In genomic region chr14:62029569-62029924, GRCh38 we compare ENCODE assay signal across 11 cellular contexts.
DNase-seq lines count a peak whose midpoint lies in the region; ATAC-seq and TF ChIP-seq lines count a peak whose summit lies in the region.
"Had no signal": no experiment of that assay in that cellular context is flagged by ENCODE, and none has a peak within 500 bp of the region (broad histone marks: within the 10 kb centered on the region; RNA-seq: fewer than 3 reads in every experiment).

No MANE protein-coding gene starts in this region.

- ATAC-seq in GM19452 (IDR thresholded peaks at IDR 0.05; ENCODE audit: unreplicated experiment), result peak; percentile 54
- peak; percentile 70 for ATAC-seq in HG02798 (IDR thresholded peaks at IDR 0.05; ENCODE audit: poor library complexity, unreplicated experiment)
- peak; percentile 59 for ATAC-seq in HG03565 (IDR thresholded peaks at IDR 0.05; ENCODE audit: unreplicated experiment)
- no peak for ATAC-seq in gastrocnemius medialis

- peak; percentile 12 for DNase-seq in GM12865 (ENCODE audit: low read depth)
- no peak for DNase-seq in GOT3 (lab: John Stamatoyannopoulos, UW)
- no peak for DNase-seq in iPS-NIHi7 (ENCODE audit: extremely low spot score)
- no peak for DNase-seq in gastrocnemius medialis
- DNase-seq in pons (ENCODE audit: low spot score), result no peak
- DNase-seq: activated CD4-positive, alpha-beta T cell treated with anti-CD3 and anti-CD28 coated beads for 48 hours; GM23248; MV-4-11 had no signal

- intact Hi-C loops in gastrocnemius medialis (cut with DNase I; ENCODE audit: low total_unique reads), result no loop called here

- no peak overlapping the region for H3K27ac ChIP-seq in gastrocnemius medialis
- H3K27ac ChIP-seq: GM23248 had no signal

- no peaks in the 10 kb centered on the region for H3K27me3 ChIP-seq in gastrocnemius medialis

- no peak for TF ChIP-seq POLR2A in gastrocnemius medialis (IDR thresholded peaks at IDR 0.05)

- in situ Hi-C loops in gastrocnemius medialis (cut with MboI; ENCODE audit: low sequenced_read_pairs in 4 of 4), result no loop called here

- no peaks in the 10 kb centered on the region for H3K9me3 ChIP-seq in gastrocnemius medialis

- TF ChIP-seq CTCF in GM12865 (IDR thresholded peaks at IDR 0.05; ENCODE audit: insufficient read depth, low read depth, low read length, missing control alignments), result no peak
- TF ChIP-seq CTCF in gastrocnemius medialis (IDR thresholded peaks at IDR 0.05 in 4 of 5, conservative IDR thresholded peaks at IDR 0.05 in 1 of 5), result no peak

- H3K4me3 ChIP-seq in GM12865 (ENCODE audit: low read depth, low read length) (no peak overlapping the region), gastrocnemius medialis (no peak overlapping the region)
- H3K4me3 ChIP-seq: GM23248 had no signal

- H3K36me3 ChIP-seq in gastrocnemius medialis, result no peaks in the 10 kb centered on the region

- no peaks in the 10 kb centered on the region for H3K4me1 ChIP-seq in gastrocnemius medialis

Comparison
In these comparisons a context has a peak if more than half of its experiments do, and no peak if none do; other contexts are left out.
1. ATAC-seq: peak in GM19452 (single experiment), HG02798 (single experiment) and HG03565 (single experiment); none in gastrocnemius medialis (0 of 2).